In the genomic region with DNA sequence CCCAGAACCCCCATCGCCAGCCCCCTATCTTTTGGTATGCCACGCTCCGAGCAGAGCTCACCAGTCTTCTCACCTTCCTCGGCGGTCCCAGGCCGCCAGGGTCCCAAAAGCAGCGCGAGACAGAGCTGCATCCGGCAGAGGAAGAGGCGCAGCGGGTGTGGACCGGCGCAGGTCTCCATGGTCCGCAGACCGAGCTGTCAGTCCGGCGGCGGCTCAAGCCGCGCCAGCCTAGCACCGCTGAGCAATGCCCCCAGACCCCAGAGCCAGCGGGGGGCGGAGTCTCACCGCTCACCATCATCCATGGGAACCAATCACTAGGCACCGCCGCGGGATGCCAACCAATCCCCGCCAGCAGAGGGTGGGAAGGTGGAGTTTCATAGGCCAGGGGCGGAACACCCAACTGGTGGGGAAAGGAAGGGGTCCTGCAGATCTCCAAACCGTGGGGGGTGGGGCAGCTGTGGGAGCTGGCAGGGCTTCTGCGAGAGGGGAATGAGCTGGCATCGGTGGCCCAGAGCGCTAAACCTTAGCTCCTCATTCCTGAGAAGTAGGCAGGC, we compare ENCODE assay signal across 8 cellular contexts. TPM values are rescaled to one million over a fixed set of nuclear protein-coding genes. Genes with fewer than 3 reads are reported as not detected.
DNase-seq lines count a peak whose midpoint lies in the region; ATAC-seq and TF ChIP-seq lines count a peak whose summit lies in the region.
"Had no signal": no experiment of that assay in that cellular context is flagged by ENCODE, and none has a peak within 500 bp of the region (broad histone marks: within the 10 kb centered on the region; RNA-seq: fewer than 3 reads in every experiment).

EPHA10 (minus strand) TSS at position 233 of the 554 bp plus-strand sequence; CDS start at position 179, 54 bp downstream.

- H2BK20ac ChIP-seq in IMR-90 (ENCODE audit: low read depth, low read length) = no peak within 1 kb of the TSS

- no peak within 1 kb of the TSS for H3K4me3 ChIP-seq in IMR-90 (ENCODE audit: insufficient read depth, low read depth, low read length)
- no peak within 1 kb of the TSS for H3K4me3 ChIP-seq in parathyroid adenoma (ENCODE audit: low read depth, low read length)

- H3K36me3 Mint-ChIP-seq in CD4-positive, alpha-beta T cell (ENCODE audit: low read depth) = no peaks in the 10 kb centered on the region

- H3K18ac ChIP-seq in IMR-90 (ENCODE audit: low read depth, low read length) = no peak within 1 kb of the TSS

- no peak within 1 kb of the TSS for H3K56ac ChIP-seq in IMR-90 (ENCODE audit: extremely low read depth, insufficient read depth, low read length)

- POLR2A ChIA-PET in IMR-90 (lab: Charles Lee; ENCODE audit: unreplicated experiment) = interaction anchor here (0.6 kb wide), 1 partner anchor 456 kb away, joined by 3 read pairs; no protein-coding TSS in a partner anchor
- POLR2A ChIA-PET in CD4-positive, alpha-beta T cell (lab: Charles Lee) = no interaction called here

- dilution Hi-C loops in IMR-90 (cut with HindIII; ENCODE audit: low sequenced_read_pairs, unreplicated experiment) = no loop called here

- in situ Hi-C loops in IMR-90 (cut with MboI; ENCODE audit: low sequenced_read_pairs) = no loop called here

- H3K9ac ChIP-seq in IMR-90 (ENCODE audit: low read depth, low read length) = no peak within 1 kb of the TSS
- H3K9ac ChIP-seq in parathyroid adenoma = no peak within 1 kb of the TSS

- H4K91ac ChIP-seq in IMR-90 (ENCODE audit: insufficient read depth, low read depth, low read length) = no peak within 1 kb of the TSS

- H2BK15ac ChIP-seq in IMR-90 (ENCODE audit: low read depth, low read length) = no peak within 1 kb of the TSS

- TF ChIP-seq RAD21 in IMR-90 (IDR thresholded peaks at IDR 0.05; ENCODE audit: low read length) = no peak

- H3K4me3 Mint-ChIP-seq in CD4-positive, alpha-beta T cell = no peak within 1 kb of the TSS

- no peak within 1 kb of the TSS for H3K27ac ChIP-seq in IMR-90 (ENCODE audit: insufficient read depth, low read length)
- H3K27ac ChIP-seq in parathyroid adenoma = no peak within 1 kb of the TSS
- no peak within 1 kb of the TSS for H3K27ac ChIP-seq in CD4-positive, alpha-beta T cell (ENCODE audit: low read depth, low read length)

- TF ChIP-seq CTCF in IMR-90 (conservative IDR thresholded peaks at IDR 0.05; ENCODE audit: low read depth, low read length) = no peak
- TF ChIP-seq CTCF in parathyroid adenoma (IDR thresholded peaks at IDR 0.05) = no peak
- TF ChIP-seq CTCF in CD4-positive, alpha-beta T cell (IDR thresholded peaks at IDR 0.05) = no peak

- no TSS peak for BruUV-seq in IMR-90 (replicated peaks; lab: Mats Ljungman, UMichigan)

- ATAC-seq in IMR-90 (ENCODE audit: low read depth) (no peak), HG02798 (IDR thresholded peaks at IDR 0.05; ENCODE audit: poor library complexity, unreplicated experiment) (no peak)
- no peak for ATAC-seq in CD4-positive, alpha-beta T cell (ENCODE audit: poor library complexity)

- no peaks in the 10 kb centered on the region for H3K79me1 ChIP-seq in IMR-90 (ENCODE audit: low read depth in 1 of 2, low read length in 2 of 2)

- CTCF ChIA-PET in IMR-90 (lab: Yijun Ruan, JAX) = no interaction called here
- CTCF ChIA-PET in CD4-positive, alpha-beta T cell (lab: Charles Lee) = no interaction called here

- peaks cover 4% of the 10 kb centered on the region for H3K4me1 Mint-ChIP-seq in CD4-positive, alpha-beta T cell (ENCODE audit: low read depth)

- H3K23ac ChIP-seq in IMR-90 (ENCODE audit: low read depth, low read length) = no peak within 1 kb of the TSS

- no peak within 1 kb of the TSS for H3K14ac ChIP-seq in IMR-90 (replicated peaks; ENCODE audit: low read depth, low read length)

- no peak within 1 kb of the TSS for H3K27ac Mint-ChIP-seq in CD4-positive, alpha-beta T cell

- H2AFZ ChIP-seq in IMR-90 (replicated peaks; ENCODE audit: low read length, poor library complexity) (peak within 1 kb of the TSS; percentile 58), parathyroid adenoma (peak within 1 kb of the TSS; percentile 45)

- H2AK9ac ChIP-seq in IMR-90 (replicated peaks; ENCODE audit: low read depth, low read length, poor library complexity) = peak within 1 kb of the TSS; percentile 57

- H3K9me3 ChIP-seq in IMR-90 (ENCODE audit: control insufficient read depth, insufficient read depth, low read length) (no peaks in the 10 kb centered on the region; the same call in 1 of the 2 replicates), parathyroid adenoma (ENCODE audit: control insufficient read depth, low read length) (no peaks in the 10 kb centered on the region)
- no peaks in the 10 kb centered on the region for H3K9me3 ChIP-seq in CD4-positive, alpha-beta T cell (ENCODE audit: control insufficient read depth, low read length)

- H3K4me2 ChIP-seq in IMR-90 (ENCODE audit: low read depth, low read length) (no peak within 1 kb of the TSS), parathyroid adenoma (ENCODE audit: low read length) (no peak within 1 kb of the TSS)

- H3K27me3 Mint-ChIP-seq in CD4-positive, alpha-beta T cell = peaks cover 80% of the 10 kb centered on the region

- no peak within 1 kb of the TSS for H2AK5ac ChIP-seq in IMR-90 (ENCODE audit: low read depth, low read length)

- no peak within 1 kb of the TSS for H2BK120ac ChIP-seq in IMR-90 (ENCODE audit: low read depth, low read length)

- 3% methylated on average over 16 of the region's 33 CpGs; no CpG with 5 or more reads in 1 of the 2 experiments for WGBS in IMR-90 (ENCODE audit: extremely low coverage in 2 of 2, insufficient read length in 1 of 2), 2 experiments

- no peaks in the 10 kb centered on the region for H3K79me2 ChIP-seq in parathyroid adenoma

- H3K27me3 ChIP-seq in IMR-90 (ENCODE audit: control insufficient read depth, insufficient read depth, low read length) = peaks cover 44% of the 10 kb centered on the region
- H3K27me3 ChIP-seq in parathyroid adenoma (ENCODE audit: control insufficient read depth, insufficient read depth, low read length) = peaks cover 3% of the 10 kb centered on the region
- H3K27me3 ChIP-seq in CD4-positive, alpha-beta T cell (ENCODE audit: control insufficient read depth, insufficient read depth, low read length) = peaks cover 77% of the 10 kb centered on the region

- no peak within 1 kb of the TSS for H4K5ac ChIP-seq in IMR-90 (ENCODE audit: low read depth, low read length)

- intact Hi-C loops in IMR-90 (cut with micrococcal nuclease) = no loop called here
- intact Hi-C loops in CD4-positive, alpha-beta T cell (cut with DNase I, micrococcal nuclease) = no loop called here

- H3K36me3 ChIP-seq in IMR-90 (ENCODE audit: control insufficient read depth, insufficient read depth, low read length) (no peaks in the 10 kb centered on the region), parathyroid adenoma (ENCODE audit: control insufficient read depth, insufficient read depth, low read length) (no peaks in the 10 kb centered on the region)

- TF ChIP-seq POLR2A in IMR-90 (IDR thresholded peaks at IDR 0.05; ENCODE audit: low read depth, low read length) = no peak

- no peak within 1 kb of the TSS for H2BK5ac ChIP-seq in IMR-90 (ENCODE audit: low read depth, low read length, poor library complexity, severe bottlenecking)

- H3K4me1 ChIP-seq in IMR-90 (ENCODE audit: control insufficient read depth, insufficient read depth, low read length) = no peaks in the 10 kb centered on the region
- no peaks in the 10 kb centered on the region for H3K4me1 ChIP-seq in parathyroid adenoma

- H3K4ac ChIP-seq in IMR-90 (ENCODE audit: low read depth, low read length) = no peak within 1 kb of the TSS

- no peaks in the 10 kb centered on the region for H3K9me1 ChIP-seq in IMR-90 (ENCODE audit: insufficient read depth, low read length)

- no peak for DNase-seq in IMR-90
- DNase-seq in NCI-H345 treated with DMSO at 0.1 percent for 48 hours (lab: John Stamatoyannopoulos, UW; ENCODE audit: unreplicated experiment) = peak; percentile 78
- peak; percentile 8 for DNase-seq in cerebellar cortex (ENCODE audit: low spot score)
- no peak for DNase-seq in CD4-positive, alpha-beta T cell
- no peak for DNase-seq in NOMO-1 treated with DMSO at 0.1 percent for 48 hours (lab: John Stamatoyannopoulos, UW; ENCODE audit: unreplicated experiment)
- DNase-seq: activated gamma-delta T cell treated with Interleukin-2 at 50 U/mL for 16 hours had no signal

- H3K9me3 Mint-ChIP-seq in CD4-positive, alpha-beta T cell = no peaks in the 10 kb centered on the region

- H4K8ac ChIP-seq in IMR-90 (ENCODE audit: low read depth in 2 of 2, low read length in 2 of 2) = no peak within 1 kb of the TSS

- no peaks in the 10 kb centered on the region for H4K20me1 ChIP-seq in IMR-90 (ENCODE audit: insufficient read depth, low read length)

TF ChIP-seq in IMR-90, 13 proteins besides CTCF, POLR2A, EP300 and RAD21 (continues in another document):
- TF ChIP-seq MAZ (IDR thresholded peaks at IDR 0.05; ENCODE audit: borderline replicate concordance, low read depth, low read length) (no peak), SMC3 (IDR thresholded peaks at IDR 0.05; ENCODE audit: low read depth, low read length) (no peak), NFE2L2 (IDR thresholded peaks at IDR 0.05; ENCODE audit: low read depth, low read length) (no peak), USF2 (IDR thresholded peaks at IDR 0.05; ENCODE audit: low read depth, low read length) (no peak), RCOR1 (IDR thresholded peaks at IDR 0.05; ENCODE audit: insufficient replicate concordance, low read length) (no peak), MAFK (IDR thresholded peaks at IDR 0.05; ENCODE audit: low read depth, low read length) (no peak), CHD1 (IDR thresholded peaks at IDR 0.05; ENCODE audit: low read depth, low read length) (no peak), RFX5 (IDR thresholded peaks at IDR 0.05; ENCODE audit: low read depth, low read length) (no peak), CEBPB (IDR thresholded peaks at IDR 0.05; ENCODE audit: low read depth, low read length) (no peak), MXI1 (IDR thresholded peaks at IDR 0.05; ENCODE audit: borderline replicate concordance, low read depth, low read length) (no peak)

RNA-seq across cellular contexts. Expression of gene EPHA10, which starts in this region (rescaled TPM):
- not detected in 2 replicates for total RNA-seq in IMR-90 (2012; rRNA removed)
- not detected in 2 replicates for polyA plus RNA-seq in IMR-90 (2012; rRNA removed)
- polyA plus RNA-seq in IMR-90 (2012; cell fraction: cytosol; rRNA removed) = not detected in 2 replicates
- 0.01 TPM in 2 replicates for polyA plus RNA-seq in IMR-90 (2012; cell fraction: nucleus; rRNA removed; ENCODE audit: low replicate concordance)
- total RNA-seq in CD4-positive, alpha-beta T cell = not detected

Comparison
In these comparisons a context has a peak if more than half of its experiments do, and no peak if none do; other contexts are left out.
1. DNase-seq: peak in NCI-H345 treated with DMSO at 0.1 percent for 48 hours (single experiment) and cerebellar cortex (single experiment); none in IMR-90 (single experiment), CD4-positive, alpha-beta T cell (0 of 10) and NOMO-1 treated with DMSO at 0.1 percent for 48 hours (single experiment).